ENCODE assay signal across 11 cellular contexts in the genomic region with DNA sequence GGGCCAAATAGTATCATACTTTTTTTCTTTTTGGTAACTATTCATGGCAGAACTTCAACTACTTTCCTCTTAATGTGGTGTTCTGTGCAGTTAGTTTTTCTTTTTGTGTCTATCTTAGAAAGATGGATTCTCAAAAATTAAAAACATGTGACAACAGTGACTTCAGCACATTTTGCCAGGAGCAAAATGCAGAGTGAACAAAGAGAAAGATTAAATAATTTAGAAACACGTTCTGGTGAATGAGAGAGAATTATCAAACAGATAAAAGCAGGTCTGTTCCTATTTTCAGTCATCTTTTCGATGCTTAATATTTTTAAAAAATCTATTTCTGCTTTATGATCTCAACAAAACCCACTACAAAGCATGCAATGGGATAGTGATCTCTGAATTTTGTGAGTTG.
"Had no signal": no experiment of that assay in that cellular context is flagged by ENCODE, and none has a peak within 500 bp of the region (broad histone marks: within the 10 kb centered on the region; RNA-seq: fewer than 3 reads in every experiment).

No MANE protein-coding gene starts in this region.

- ATAC-seq: GM23338, HCT116 had no signal

- H3K27ac ChIP-seq: GM23248 had no signal

- H3K4me1 ChIP-seq: HAP-1 had no signal

- FAIRE-seq: H1, H54 had no signal

- H3K9me3 ChIP-seq: HAP-1 had no signal

- H3K9ac ChIP-seq: GM23248 had no signal

- H3K4me2 ChIP-seq: GM23338 had no signal

- DNase-seq: GM23248, GOT3, H7, H9, HCEC 1CT, HFFc6 had no signal

- H3K36me3 ChIP-seq: HAP-1 had no signal

- H3K4me3 ChIP-seq: GM23248, GM23338, HAP-1 had no signal

- H2AFZ ChIP-seq: GM23248, GM23338 had no signal
